In the genomic region with DNA sequence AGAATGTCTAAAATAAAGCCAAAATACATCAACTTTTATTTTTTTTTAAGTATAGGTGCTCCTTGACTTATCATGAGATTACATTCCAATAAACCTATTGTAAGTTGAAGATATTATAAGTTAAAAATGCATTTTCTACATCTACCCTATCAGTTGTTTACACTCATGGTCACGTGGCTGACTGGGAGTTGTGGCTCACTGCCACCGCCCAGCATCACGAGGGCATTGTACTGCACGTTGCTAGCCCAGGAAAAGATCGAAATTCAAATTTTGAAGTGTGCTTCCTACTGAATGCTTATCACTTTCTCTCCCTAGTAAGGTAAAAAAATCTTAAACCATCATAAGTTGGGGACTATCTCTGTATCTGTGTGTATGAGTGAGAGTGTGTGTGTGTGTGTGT, we compare ENCODE assay signal across 22 cellular contexts.
"Had no signal": no experiment of that assay in that cellular context is flagged by ENCODE, and none has a peak within 500 bp of the region (broad histone marks: within the 10 kb centered on the region; RNA-seq: fewer than 3 reads in every experiment).

No MANE protein-coding gene starts in this region.

- H3K27ac ChIP-seq: adrenal gland, dorsolateral prefrontal cortex, epithelial cell of prostate, left lung, neutrophil, parathyroid adenoma, sigmoid colon, thyroid gland, WERI-Rb-1 had no signal

- H3K36me3 ChIP-seq: adrenal gland, left lung, neutrophil, sigmoid colon, thyroid gland, WERI-Rb-1 had no signal

- H3K4me3 ChIP-seq: adrenal gland, dorsolateral prefrontal cortex, left lung, sigmoid colon, thyroid gland had no signal

- FAIRE-seq: astrocyte, bronchial epithelial cell, frontal cortex had no signal

- H3K9me3 ChIP-seq: adrenal gland, left lung, neutrophil, sigmoid colon, thyroid gland had no signal

- ATAC-seq: activated naive CD4-positive, alpha-beta T cell treated with anti-CD3 and anti-CD28 coated beads, Interleukin-2, amount 50 U/mL, for 72 hours; activated T-cell treated with anti-CD3 and anti-CD28 coated beads, Interleukin-2, amount 50 U/mL, for 72 hours; left lung; natural killer cell had no signal

- DNase-seq: activated CD4-positive, alpha-beta T cell treated with anti-CD3 and anti-CD28 coated beads for 1 hour; activated CD8-positive, alpha-beta memory T cell treated with anti-CD3 and anti-CD28 coated beads for 24 hours; activated CD8-positive, alpha-beta memory T cell treated with anti-CD3 and anti-CD28 coated beads, Interleukin-2, amount 50 U/mL, for 48 hours; activated gamma-delta T cell; activated T-cell treated with anti-CD3 and anti-CD28 coated beads, Interleukin-2, amount 50 U/mL, for 72 hours; adrenal gland; dorsolateral prefrontal cortex; hypothalamus; islet precursor cell; left lung; natural killer cell; sigmoid colon; stimulated activated naive CD4-positive, alpha-beta T cell; thyroid gland; WERI-Rb-1 had no signal

- H3K4me1 ChIP-seq: adrenal gland, left lung, sigmoid colon, thyroid gland had no signal
